1 cellular context compared by ENCODE assay signal in the genomic region with DNA sequence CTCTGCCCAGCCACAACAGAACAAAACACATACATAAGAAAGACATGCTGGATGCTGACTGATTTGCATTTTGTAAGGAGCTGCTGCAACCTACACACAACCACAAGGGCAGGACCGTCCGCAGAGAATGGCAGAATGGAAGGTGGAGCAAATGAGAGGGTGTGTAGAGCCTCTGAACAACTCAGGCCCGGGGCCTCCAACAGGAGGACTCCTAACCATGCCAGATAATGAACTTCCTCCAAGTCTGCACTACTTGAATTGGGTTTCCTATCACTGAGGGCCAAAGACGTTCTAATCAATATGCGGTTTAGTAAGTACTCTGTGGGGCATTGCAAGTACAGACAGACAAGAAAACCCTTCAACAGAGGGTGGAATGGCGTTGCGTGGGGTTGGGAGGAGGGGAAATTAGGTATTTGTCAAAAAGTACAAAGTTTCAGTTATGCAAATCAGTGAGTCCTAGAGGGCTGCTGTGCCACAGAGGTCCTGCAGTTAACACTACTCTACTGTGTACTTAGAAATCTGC.
TF ChIP-seq lines count a peak whose summit lies in the region.

No MANE protein-coding gene starts in this region.

TF ChIP-seq in GM12878, 131 proteins besides CTCF, POLR2A, EP300 and RAD21 (continued from another document):
- TF ChIP-seq BRCA1 (IDR thresholded peaks at IDR 0.05; ENCODE audit: low read depth, low read length) (no peak), ZNF24 (IDR thresholded peaks at IDR 0.05) (no peak), PKNOX1 (IDR thresholded peaks at IDR 0.05) (no peak), PML (IDR thresholded peaks at IDR 0.05; ENCODE audit: low read length) (no peak), RUNX3 (IDR thresholded peaks at IDR 0.05; ENCODE audit: low read length) (peak; percentile 87), MYC (IDR thresholded peaks at IDR 0.05; ENCODE audit: insufficient read depth, insufficient read length, insufficient replicate concordance, low read length, severe bottlenecking) (no peak), SIX5 (IDR thresholded peaks at IDR 0.05; ENCODE audit: low read depth, low read length, severe bottlenecking) (no peak), CBFB (IDR thresholded peaks at IDR 0.05; ENCODE audit: low read depth) (peak; percentile 70), ZBED1 (IDR thresholded peaks at IDR 0.05; ENCODE audit: borderline replicate concordance) (0 out of 2 replicates have a peak, but pooled peaks have one; percentile 64), SMC3 (IDR thresholded peaks at IDR 0.05; ENCODE audit: borderline replicate concordance, low read length) (no peak; the same call in 1 of the 2 replicates), STAT1 (conservative IDR thresholded peaks at IDR 0.05) (no peak)
- TF ChIP-seq, protein P1, sequence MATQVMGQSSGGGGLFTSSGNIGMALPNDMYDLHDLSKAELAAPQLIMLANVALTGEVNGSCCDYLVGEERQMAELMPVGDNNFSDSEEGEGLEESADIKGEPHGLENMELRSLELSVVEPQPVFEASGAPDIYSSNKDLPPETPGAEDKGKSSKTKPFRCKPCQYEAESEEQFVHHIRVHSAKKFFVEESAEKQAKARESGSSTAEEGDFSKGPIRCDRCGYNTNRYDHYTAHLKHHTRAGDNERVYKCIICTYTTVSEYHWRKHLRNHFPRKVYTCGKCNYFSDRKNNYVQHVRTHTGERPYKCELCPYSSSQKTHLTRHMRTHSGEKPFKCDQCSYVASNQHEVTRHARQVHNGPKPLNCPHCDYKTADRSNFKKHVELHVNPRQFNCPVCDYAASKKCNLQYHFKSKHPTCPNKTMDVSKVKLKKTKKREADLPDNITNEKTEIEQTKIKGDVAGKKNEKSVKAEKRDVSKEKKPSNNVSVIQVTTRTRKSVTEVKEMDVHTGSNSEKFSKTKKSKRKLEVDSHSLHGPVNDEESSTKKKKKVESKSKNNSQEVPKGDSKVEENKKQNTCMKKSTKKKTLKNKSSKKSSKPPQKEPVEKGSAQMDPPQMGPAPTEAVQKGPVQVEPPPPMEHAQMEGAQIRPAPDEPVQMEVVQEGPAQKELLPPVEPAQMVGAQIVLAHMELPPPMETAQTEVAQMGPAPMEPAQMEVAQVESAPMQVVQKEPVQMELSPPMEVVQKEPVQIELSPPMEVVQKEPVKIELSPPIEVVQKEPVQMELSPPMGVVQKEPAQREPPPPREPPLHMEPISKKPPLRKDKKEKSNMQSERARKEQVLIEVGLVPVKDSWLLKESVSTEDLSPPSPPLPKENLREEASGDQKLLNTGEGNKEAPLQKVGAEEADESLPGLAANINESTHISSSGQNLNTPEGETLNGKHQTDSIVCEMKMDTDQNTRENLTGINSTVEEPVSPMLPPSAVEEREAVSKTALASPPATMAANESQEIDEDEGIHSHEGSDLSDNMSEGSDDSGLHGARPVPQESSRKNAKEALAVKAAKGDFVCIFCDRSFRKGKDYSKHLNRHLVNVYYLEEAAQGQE (IDR thresholded peaks at IDR 0.05; ENCODE audit: low read depth, low read length) = no peak
